ENCODE assay signal across 9 cellular contexts in genomic region chr20:8131598-8132014, GRCh38. TPM values are rescaled to one million over a fixed set of nuclear protein-coding genes. Genes with fewer than 3 reads are reported as not detected.
DNase-seq lines count a peak whose midpoint lies in the region; ATAC-seq, FAIRE-seq and TF ChIP-seq lines count a peak whose summit lies in the region.
"Had no signal": no experiment of that assay in that cellular context is flagged by ENCODE, and none has a peak within 500 bp of the region (broad histone marks: within the 10 kb centered on the region; RNA-seq: fewer than 3 reads in every experiment).

No MANE protein-coding gene starts in this region.

- H3K9me1 ChIP-seq in IMR-90 (ENCODE audit: insufficient read depth, low read length) (no peaks in the 10 kb centered on the region; the same call in 1 of the 2 replicates), K562 (ENCODE audit: control insufficient read depth, insufficient read depth, low read length) (no peaks in the 10 kb centered on the region)

- POLR2A ChIA-PET in A549 (lab: Yijun Ruan, JAX) (no interaction called here), IMR-90 (lab: Charles Lee; ENCODE audit: unreplicated experiment) (no interaction called here), K562 (lab: Yijun Ruan, JAX) (no interaction called here)

- no peaks in the 10 kb centered on the region for H3K79me2 ChIP-seq in K562 (ENCODE audit: control insufficient read depth, insufficient read depth, low read length)

- H3K4me3 ChIP-seq in A549 (peak overlapping the region; percentile 60), IMR-90 (ENCODE audit: insufficient read depth, low read depth, low read length) (peak overlapping the region; percentile 49), K562 (no peak overlapping the region), right lobe of liver (peak overlapping the region; percentile 64 to 94 (median 69))

- H3K36me3 ChIP-seq in IMR-90 (ENCODE audit: control insufficient read depth, insufficient read depth, low read length) (no peaks in the 10 kb centered on the region), K562 (ENCODE audit: control insufficient read depth, insufficient read depth, low read length) (no peaks in the 10 kb centered on the region), right lobe of liver (no peaks in the 10 kb centered on the region)

- intact Hi-C loops in IMR-90 (cut with micrococcal nuclease) (loop anchor here (1.0 to 2.0 kb wide), 7 partner anchors 88 to 590 kb away; no protein-coding TSS in a partner anchor), K562 (cut with micrococcal nuclease) (loop anchor here (10.0 kb wide), 1 partner anchor 253 kb away; no protein-coding TSS in a partner anchor), right lobe of liver (cut with DNase I) (loop anchor here (5.0 to 10.0 kb wide), 2 partner anchors 173 to 256 kb away; no protein-coding TSS in a partner anchor)

- H3K4me2 ChIP-seq in A549 (peak overlapping the region; percentile 96), IMR-90 (ENCODE audit: low read depth, low read length) (peak overlapping the region; percentile 80), K562 (ENCODE audit: insufficient read depth, low read length) (no peak overlapping the region)

- BruUV-seq in IMR-90 (replicated peaks; lab: Mats Ljungman, UMichigan) = no TSS peak
- no TSS peak for BruUV-seq in K562 (replicated peaks; lab: Mats Ljungman, UMichigan)

- H3K9me3 ChIP-seq in A549 (no peaks in the 10 kb centered on the region), IMR-90 (ENCODE audit: control insufficient read depth, insufficient read depth, low read length) (no peaks in the 10 kb centered on the region), K562 (replicated peaks; ENCODE audit: control insufficient read depth, insufficient read depth, low read depth, low read length) (no peaks in the 10 kb centered on the region), right lobe of liver (no peaks in the 10 kb centered on the region)

- no peak for TF ChIP-seq EP300 in A549 (IDR thresholded peaks at IDR 0.05)
- no peak for TF ChIP-seq EP300 in K562 (IDR thresholded peaks at IDR 0.05; ENCODE audit: low read length)

- in situ Hi-C loops in IMR-90 (cut with MboI; ENCODE audit: low sequenced_read_pairs) = no loop called here
- in situ Hi-C loops in K562 (cut with MboI) = no loop called here

- H3K79me1 ChIP-seq in IMR-90 (ENCODE audit: low read depth in 1 of 2, low read length in 2 of 2) = peaks cover 10 to 18% of the 10 kb centered on the region in 2 experiments; a peak in 3 of 4 replicates

- H3K14ac ChIP-seq in IMR-90 (replicated peaks; ENCODE audit: low read depth, low read length) = no peak overlapping the region

- CTCF ChIA-PET in A549 (lab: Yijun Ruan, JAX) = interaction anchor here (0.6 to 3.0 kb wide), 17 partner anchors 9 to 590 kb away, joined by 3 to 26 read pairs (median 4); no protein-coding TSS in a partner anchor
- CTCF ChIA-PET in IMR-90 (lab: Yijun Ruan, JAX) = interaction anchor here (0.6 to 1.5 kb wide), 9 partner anchors 10 to 590 kb away, joined by 3 to 7 read pairs (median 3); no protein-coding TSS in a partner anchor
- CTCF ChIA-PET in K562 (lab: Yijun Ruan, JAX; ENCODE audit: low intra/inter-chr PET ratio) = interaction anchor here (0.6 to 1.0 kb wide), 2 partner anchors 88 to 258 kb away, joined by 3 to 4 read pairs; no protein-coding TSS in a partner anchor

- no peak overlapping the region for H2AK5ac ChIP-seq in IMR-90 (ENCODE audit: low read depth, low read length)

- peak overlapping the region; percentile 26 for H2AK9ac ChIP-seq in IMR-90 (replicated peaks; ENCODE audit: low read depth, low read length, poor library complexity)

- TF ChIP-seq RAD21 in A549 (conservative IDR thresholded peaks at IDR 0.05 in 1 of 2, IDR thresholded peaks at IDR 0.05 in 1 of 2) = no peak
- no peak for TF ChIP-seq RAD21 in IMR-90 (IDR thresholded peaks at IDR 0.05; ENCODE audit: low read length)
- TF ChIP-seq RAD21 in K562 (CRISPR knock-in tag; conservative IDR thresholded peaks at IDR 0.05 in 1 of 2, IDR thresholded peaks at IDR 0.05 in 1 of 2) = no peak

- H3K4me1 Mint-ChIP-seq in type B pancreatic cell (ENCODE audit: unreplicated experiment) = peaks cover 27% of the 10 kb centered on the region

- DNase-seq in A549 (ENCODE audit: low read depth in 1 of 2, low spot score in 1 of 2) (no peak), IMR-90 (peak; percentile 51), K562 (ENCODE audit: extremely low read depth in 1 of 4, low spot score in 3 of 4) (no peak), right lobe of liver (no peak), type B pancreatic cell (ENCODE audit: extremely low spot score, unreplicated experiment) (no peak), ureter (ENCODE audit: low spot score) (no peak)
- no peak for DNase-seq in stimulated activated CD4-positive, alpha-beta T cell treated with anti-CD3 and anti-CD28 coated beads, Interleukin-2, amount 100 ng/mL, for 24 hours

- peak overlapping the region in 1 of 2 experiments; percentile 1; a peak in 1 of 4 replicates for H4K8ac ChIP-seq in IMR-90 (ENCODE audit: low read depth in 2 of 2, low read length in 2 of 2)

- H3K9me3 Mint-ChIP-seq in type B pancreatic cell = peaks cover 4% of the 10 kb centered on the region

- H3K23ac ChIP-seq in IMR-90 (ENCODE audit: low read depth, low read length) = no peak overlapping the region

- ATAC-seq in A549 (peak; percentile 32 to 66), GM19043 (IDR thresholded peaks at IDR 0.05; ENCODE audit: low read depth, unreplicated experiment) (peak; percentile 17), IMR-90 (ENCODE audit: low read depth) (peak; percentile 47), K562 (peak; percentile 22; the same call in 2 of the 3 replicates), right lobe of liver (peak; percentile 7 to 23 (median 16))

- H3K56ac ChIP-seq in IMR-90 (ENCODE audit: extremely low read depth, insufficient read depth, low read length) = no peak overlapping the region

- H3K36me3 Mint-ChIP-seq in type B pancreatic cell = peaks cover 5% of the 10 kb centered on the region

- H3K4me1 ChIP-seq in A549 (no peaks in the 10 kb centered on the region; the same call in 2 of the 3 replicates), IMR-90 (ENCODE audit: control insufficient read depth, insufficient read depth, low read length) (peaks cover 7% of the 10 kb centered on the region), K562 (replicated peaks in 1 of 2; ENCODE audit: control insufficient read depth in 2 of 2, insufficient read depth in 2 of 2, low read length in 2 of 2) (0 out of 5 replicates have a peak, but pooled peaks cover 0 to 4% of the 10 kb centered on the region in 2 experiments), right lobe of liver (no peaks in the 10 kb centered on the region)

- WGBS in A549 (ENCODE audit: missing lambda C conversion rate) = 8% methylated on average over 18 of the region's 18 CpGs
- WGBS in IMR-90 (ENCODE audit: extremely low coverage in 2 of 2, insufficient read length in 1 of 2), 2 experiments = 0% methylated on average over 8 of the region's 18 CpGs; no CpG with 5 or more reads in 1 of the 2 experiments
- WGBS in K562 (ENCODE audit: insufficient coverage, low coverage, missing lambda C conversion rate) = 8% methylated on average over 8 of the region's 18 CpGs
- 2% methylated on average over 15 of the region's 18 CpGs for WGBS in right lobe of liver (ENCODE audit: insufficient coverage, low coverage, low lambda C conversion rate, missing lambda C conversion rate)

- H3K4ac ChIP-seq in IMR-90 (ENCODE audit: low read depth, low read length) = peak overlapping the region; percentile 43

- H2BK20ac ChIP-seq in IMR-90 (ENCODE audit: low read depth, low read length) = no peak overlapping the region

- H3K9ac ChIP-seq in IMR-90 (ENCODE audit: low read depth, low read length) = peak overlapping the region; percentile 56
- H3K9ac ChIP-seq in K562 (ENCODE audit: insufficient read depth in 1 of 2, low read depth in 2 of 2, low read length in 2 of 2) = no peak overlapping the region

- H3K27ac ChIP-seq in A549 = no peak overlapping the region
- H3K27ac ChIP-seq in IMR-90 (ENCODE audit: insufficient read depth, low read length) = peak overlapping the region; percentile 45
- no peak overlapping the region for H3K27ac ChIP-seq in K562 (ENCODE audit: extremely low read depth, low read depth, low read length)
- peak overlapping the region in 1 of 3 donors; percentile 75 for H3K27ac ChIP-seq in right lobe of liver

- H2BK15ac ChIP-seq in IMR-90 (ENCODE audit: low read depth, low read length) = no peak overlapping the region; the same call in 2 of the 3 replicates

- no peak overlapping the region for H3K18ac ChIP-seq in IMR-90 (ENCODE audit: low read depth, low read length)

- TF ChIP-seq CTCF in A549 (IDR thresholded peaks at IDR 0.05) (no peak), IMR-90 (conservative IDR thresholded peaks at IDR 0.05; ENCODE audit: low read depth, low read length) (no peak), K562 (IDR thresholded peaks at IDR 0.05 in 2 of 3, conservative IDR thresholded peaks at IDR 0.05 in 1 of 3; ENCODE audit: insufficient read depth in 2 of 3, low read depth in 1 of 3, low read length in 3 of 3) (no peak), right lobe of liver (IDR thresholded peaks at IDR 0.05) (no peak), type B pancreatic cell (conservative IDR thresholded peaks at IDR 0.05) (no peak)

- peak overlapping the region; percentile 78 for H2BK120ac ChIP-seq in IMR-90 (ENCODE audit: low read depth, low read length)

- no peak overlapping the region for H4K91ac ChIP-seq in IMR-90 (ENCODE audit: insufficient read depth, low read depth, low read length)

- dilution Hi-C loops in IMR-90 (cut with HindIII; ENCODE audit: low sequenced_read_pairs, unreplicated experiment) = no loop called here

- no peak overlapping the region for H2BK5ac ChIP-seq in IMR-90 (ENCODE audit: low read depth, low read length, poor library complexity, severe bottlenecking)

- no peak overlapping the region for H4K5ac ChIP-seq in IMR-90 (ENCODE audit: low read depth, low read length)

- H3K4me3 Mint-ChIP-seq in type B pancreatic cell = peak overlapping the region; percentile 92

- H3K27ac Mint-ChIP-seq in type B pancreatic cell = peak overlapping the region; percentile 54

- H2AFZ ChIP-seq in IMR-90 (replicated peaks; ENCODE audit: low read length, poor library complexity) (peak overlapping the region; percentile 91), K562 (ENCODE audit: low read depth, low read length) (no peak overlapping the region)

- peaks cover 38% of the 10 kb centered on the region for H3K27me3 Mint-ChIP-seq in type B pancreatic cell

- no peaks in the 10 kb centered on the region; the same call in 1 of the 2 replicates for H4K20me1 ChIP-seq in IMR-90 (ENCODE audit: insufficient read depth, low read length)
- no peaks in the 10 kb centered on the region for H4K20me1 ChIP-seq in K562 (replicated peaks; ENCODE audit: control insufficient read depth, insufficient read depth, low read length)

- TF ChIP-seq POLR2A in A549 (IDR thresholded peaks at IDR 0.05; ENCODE audit: low read length) (no peak), IMR-90 (IDR thresholded peaks at IDR 0.05; ENCODE audit: low read depth, low read length) (no peak), K562 (conservative IDR thresholded peaks at IDR 0.05) (no peak), right lobe of liver (IDR thresholded peaks at IDR 0.05) (no peak)

- H3K27me3 ChIP-seq in IMR-90 (ENCODE audit: control insufficient read depth, insufficient read depth, low read length) = no peaks in the 10 kb centered on the region
- no peaks in the 10 kb centered on the region for H3K27me3 ChIP-seq in K562 (ENCODE audit: control insufficient read depth in 2 of 2, insufficient read depth in 2 of 2, low read length in 2 of 2)
- no peaks in the 10 kb centered on the region for H3K27me3 ChIP-seq in right lobe of liver

- no peak for FAIRE-seq in A549 (lab: Jason Lieb, UNC)
- no peak for FAIRE-seq in K562 (lab: Jason Lieb, UNC)
- FAIRE-seq: bronchial epithelial cell had no signal

RNA-seq across cellular contexts. Expression of gene PLCB1, which starts 0.5 kb away (rescaled TPM):
- polyA plus RNA-seq in A549 (2011; rRNA removed) (5.9 and 6.3 TPM in 2 replicates), A549 (2017; fragmentation: RNase III; extraction: RNeasy Plus Mini Kit Qiagen cat#74134 plus additional on column Dnase treatment) (0.60 to 1.0 TPM (median 0.97 TPM) in 3 replicates), IMR-90 (2012; rRNA removed) (4.4 and 5.6 TPM in 2 replicates), K562 (2011; rRNA removed) (0.85 and 1.5 TPM in 2 replicates), K562 (2014; fragmentation: Illumina TruSeq; extraction: Trizol) (0.66 and 0.80 TPM in 2 replicates), K562 (2014; fragmentation: Nextera tagmentation; extraction: Ambion mirVana) (under 1 TPM; 0.34 to 0.74 TPM), K562 (2014; rRNA removed) (1.1 and 1.3 TPM in 2 replicates)
- polyA plus RNA-seq in A549 (2012; cell fraction: cytosol; rRNA removed) = 0.32 and 0.47 TPM in 2 replicates
- polyA plus RNA-seq in A549 (2012; cell fraction: nucleus; rRNA removed) = 0.25 and 0.56 TPM in 2 replicates
- 6.5 and 10.2 TPM in 2 replicates for polyA minus RNA-seq in A549 (2011; rRNA and poly(A)+ RNA removed)
- total RNA-seq in IMR-90 (2012; rRNA removed) (16.1 and 17.5 TPM in 2 replicates), K562 (2014; rRNA removed) (0.98 and 2.2 TPM in 2 replicates), K562 (2014; rRNA removed; fragmentation: Illumina TruSeq; extraction: Trizol) (1.7 and 2.4 TPM in 2 replicates), K562 (2015; rRNA removed; fragmentation: Illumina TruSeq; extraction: Trizol) (2.1 and 3.1 TPM in 2 replicates), K562 (2021) (1.1 and 1.2 TPM in 2 replicates), right lobe of liver (1 to 10 TPM; 5.0 to 9.9 (median 5.7) TPM), type B pancreatic cell (ENCODE audit: low replicate concordance) (12.0 and 17.9 TPM in 2 replicates), ureter (48.3 TPM)
- 2.1 and 2.3 TPM in 2 replicates for polyA plus RNA-seq in IMR-90 (2012; cell fraction: cytosol; rRNA removed)
- polyA plus RNA-seq in IMR-90 (2012; cell fraction: nucleus; rRNA removed; ENCODE audit: low replicate concordance) = 1.3 and 5.0 TPM in 2 replicates
- total RNA-seq in K562 (2011; cell fraction: chromatin; rRNA removed; ENCODE audit: low replicate concordance) = 5.3 and 13.6 TPM in 2 replicates
- total RNA-seq in K562 (2011; cell fraction: nucleolus; rRNA removed) = 3.7 and 4.1 TPM in 2 replicates
- 7.5 and 14.6 TPM in 2 replicates for total RNA-seq in K562 (2011; cell fraction: nucleoplasm; rRNA removed)
- polyA plus RNA-seq in K562 (2011; cell fraction: cytosol; rRNA removed) = 0.24 and 0.31 TPM in 2 replicates
- 1.3 and 1.7 TPM in 2 replicates for polyA plus RNA-seq in K562 (2011; cell fraction: nucleus; rRNA removed)
- 1.1 and 2.5 TPM in 2 replicates for polyA plus RNA-seq in K562 (2012)
- polyA minus RNA-seq in K562 (2011; rRNA and poly(A)+ RNA removed) = 3.8 and 4.5 TPM in 2 replicates
- polyA minus RNA-seq in K562 (2011; cell fraction: cytosol; rRNA and poly(A)+ RNA removed) = 0.29 and 0.82 TPM in 2 replicates
- 7.4 TPM in 2 replicates for polyA minus RNA-seq in K562 (2011; cell fraction: nucleus; rRNA and poly(A)+ RNA removed)
